ENCODE assay signal across 8 cellular contexts in the genomic region with DNA sequence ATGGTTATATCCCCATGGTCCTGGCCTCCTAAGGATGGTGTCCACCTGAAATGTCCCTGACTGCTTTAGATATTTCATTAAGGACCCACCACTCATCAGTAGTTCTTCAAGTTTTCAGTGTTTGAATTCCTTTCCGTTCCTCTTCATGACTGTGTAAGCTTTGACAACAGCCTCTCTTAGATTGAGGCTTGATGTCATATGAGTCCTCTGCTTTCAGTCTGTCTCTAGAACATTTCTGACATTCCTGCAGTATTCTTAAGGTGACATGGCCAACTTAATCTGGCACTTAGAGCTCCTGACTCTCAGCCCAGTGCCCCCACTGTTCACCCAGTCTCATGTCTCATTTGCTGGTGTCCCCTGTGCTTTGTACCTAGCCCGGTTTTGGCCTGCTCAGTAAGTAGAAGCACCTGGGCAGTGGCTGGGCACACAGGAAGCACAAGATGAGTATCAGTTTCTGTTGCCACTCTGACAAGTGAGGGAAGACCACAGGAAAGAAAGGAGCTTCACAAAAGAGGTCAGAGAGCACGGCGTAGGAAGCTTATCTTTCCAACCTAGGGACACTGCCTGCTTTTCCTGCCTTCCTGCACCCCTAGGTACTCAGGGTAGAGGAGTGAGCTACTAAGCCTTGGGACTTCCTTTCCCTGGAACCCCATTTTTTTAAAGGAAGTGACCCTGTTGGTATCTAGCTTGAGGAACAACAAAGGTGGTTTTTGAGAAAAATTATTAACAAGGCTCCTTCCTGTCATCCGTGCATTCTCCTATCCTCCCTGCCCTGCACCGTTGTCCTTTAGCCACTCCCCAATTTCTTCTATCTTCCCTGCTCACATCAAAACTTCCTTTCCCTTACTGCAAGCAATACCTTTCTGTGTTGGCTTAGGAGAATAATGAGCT.
DNase-seq lines count a peak whose midpoint lies in the region; ATAC-seq and TF ChIP-seq lines count a peak whose summit lies in the region.

No MANE protein-coding gene starts in this region.

- peak; percentile 23 for DNase-seq in UCSD-AML1 (lab: John Stamatoyannopoulos, UW; ENCODE audit: unreplicated experiment)
- DNase-seq in naive thymus-derived CD8-positive, alpha-beta T cell, result peak in 1 of 10 donors; percentile 4
- DNase-seq in hippocampal formation (lab: John Stamatoyannopoulos, UW), result no peak
- no peak for DNase-seq in body of pancreas
- no peak for DNase-seq in NCI-H82 (lab: John Stamatoyannopoulos, UW)
- DNase-seq in chondrocyte (ENCODE audit: low spot score), result no peak

- POLR2A ChIA-PET in naive thymus-derived CD8-positive, alpha-beta T cell (lab: Charles Lee), result interaction anchor here (0.6 to 5.9 kb wide), 3 partner anchors 12 to 34 kb away, joined by 4 to 54 read pairs (median 8); no protein-coding TSS in a partner anchor

- H3K9me3 ChIP-seq in body of pancreas, result no peaks in the 10 kb centered on the region

- H3K4me1 Mint-ChIP-seq in naive thymus-derived CD8-positive, alpha-beta T cell, result peaks cover 31 to 88% (median 80%) of the 10 kb centered on the region in 4 donors
- H3K4me1 Mint-ChIP-seq in chondrocyte (ENCODE audit: low read depth), result peaks cover 31% of the 10 kb centered on the region

- H3K4me3 Mint-ChIP-seq in naive thymus-derived CD8-positive, alpha-beta T cell, result peak overlapping the region; percentile 90 to 100 (median 97)
- no peak overlapping the region for H3K4me3 Mint-ChIP-seq in chondrocyte (ENCODE audit: unreplicated experiment)

- peaks cover 14 to 39% (median 30%) of the 10 kb centered on the region in 3 donors for H3K36me3 Mint-ChIP-seq in naive thymus-derived CD8-positive, alpha-beta T cell
- H3K36me3 Mint-ChIP-seq in chondrocyte (ENCODE audit: low read depth), result peaks cover 19% of the 10 kb centered on the region

- H3K27me3 Mint-ChIP-seq in naive thymus-derived CD8-positive, alpha-beta T cell, result no peaks in the 10 kb centered on the region
- no peaks in the 10 kb centered on the region for H3K27me3 Mint-ChIP-seq in chondrocyte (ENCODE audit: low read depth)

- no peaks in the 10 kb centered on the region for H3K27me3 ChIP-seq in body of pancreas

- peaks cover 0 to 18% of the 10 kb centered on the region in 2 donors for H3K36me3 ChIP-seq in body of pancreas (replicated peaks in 1 of 2; ENCODE audit: insufficient read depth in 1 of 2, low read depth in 2 of 2)

- H3K9me3 Mint-ChIP-seq in naive thymus-derived CD8-positive, alpha-beta T cell, result no peaks in the 10 kb centered on the region
- no peaks in the 10 kb centered on the region for H3K9me3 Mint-ChIP-seq in chondrocyte (ENCODE audit: low read depth)

- TF ChIP-seq CTCF in body of pancreas (IDR thresholded peaks at IDR 0.05) (no peak), chondrocyte (IDR thresholded peaks at IDR 0.05) (no peak)

- intact Hi-C loops in body of pancreas (cut with DNase I), result no loop called here

- peaks cover 19% of the 10 kb centered on the region for H3K4me1 ChIP-seq in body of pancreas

- peak overlapping the region in 2 of 4 donors; percentile 12 to 43 for H3K27ac ChIP-seq in body of pancreas

- no peak for TF ChIP-seq POLR2A in body of pancreas (IDR thresholded peaks at IDR 0.05)

- H3K27ac Mint-ChIP-seq in naive thymus-derived CD8-positive, alpha-beta T cell, result peak overlapping the region; percentile 96 to 100 (median 98)
- H3K27ac Mint-ChIP-seq in chondrocyte (ENCODE audit: unreplicated experiment), result no peak overlapping the region

- ATAC-seq in GM18868 (IDR thresholded peaks at IDR 0.05; ENCODE audit: unreplicated experiment), result peak; percentile 25
- peak; percentile 48 for ATAC-seq in HG02588 (IDR thresholded peaks at IDR 0.05; ENCODE audit: unreplicated experiment)
- peak in 1 of 2 donors; percentile 5 for ATAC-seq in naive thymus-derived CD8-positive, alpha-beta T cell
- no peak for ATAC-seq in body of pancreas

- 61 to 71% methylated on average over 6 of the region's 6 CpGs for WGBS in body of pancreas, 2 donors

- no peak overlapping the region for H3K4me3 ChIP-seq in body of pancreas
